14 cellular contexts compared by ENCODE assay signal in genomic region chr9:128768581-128768980, GRCh38. TPM values are rescaled to one million over a fixed set of nuclear protein-coding genes. Genes with fewer than 3 reads are reported as not detected.
A peak's percentile ranks its signal among the peaks of the same experiment; 100 is the strongest.
DNase-seq lines count a peak whose midpoint lies in the region; ATAC-seq and TF ChIP-seq lines count a peak whose summit lies in the region.
"Had no signal": no experiment of that assay in that cellular context is flagged by ENCODE, and none has a peak within 500 bp of the region (broad histone marks: within the 10 kb centered on the region; RNA-seq: fewer than 3 reads in every experiment).

No MANE protein-coding gene starts in this region.

- H3K4me3 Mint-ChIP-seq in CD8-positive, alpha-beta T cell: no peak overlapping the region
- H3K4me3 Mint-ChIP-seq in activated T-helper 17 cell treated with anti-CD3 and anti-CD28 coated beads, Interleukin-2, amount 50 U/mL, for 72 hours: no peak overlapping the region
- peak overlapping the region in 2 of 10 donors; percentile 3 to 65 for H3K4me3 Mint-ChIP-seq in naive thymus-derived CD4-positive, alpha-beta T cell
- H3K4me3 Mint-ChIP-seq in activated CD8-positive, alpha-beta memory T cell treated with anti-CD3 and anti-CD28 coated beads, Interleukin-2, amount 10 ng/mL, durations not matched to agents 7 days and 5 days: no peak overlapping the region

- CTCF ChIA-PET in CD8-positive, alpha-beta T cell (lab: Charles Lee): no interaction called here
- CTCF ChIA-PET in naive thymus-derived CD4-positive, alpha-beta T cell (lab: Charles Lee): no interaction called here
- CTCF ChIA-PET in activated CD8-positive, alpha-beta memory T cell treated with anti-CD3 and anti-CD28 coated beads, Interleukin-2, amount 10 ng/mL, durations not matched to agents 7 days and 5 days (lab: Charles Lee): interaction anchor here (1.1 to 1.4 kb wide), 2 partner anchors 41 to 49 kb away, joined by 3 read pairs; partner anchors contain the start of gene ENDOG

- POLR2A ChIA-PET in CD8-positive, alpha-beta T cell (lab: Charles Lee): interaction anchor here (0.6 kb wide), 1 partner anchor 116 kb away, joined by 3 read pairs; no protein-coding TSS in a partner anchor
- POLR2A ChIA-PET in naive thymus-derived CD4-positive, alpha-beta T cell (lab: Charles Lee): interaction anchor here (0.6 to 0.7 kb wide), 2 partner anchors 215 to 696 kb away, joined by 3 read pairs; no protein-coding TSS in a partner anchor

- H3K4me1 ChIP-seq in CD8-positive, alpha-beta T cell (ENCODE audit: insufficient read depth, low read length): peaks cover 22% of the 10 kb centered on the region
- H3K4me1 ChIP-seq in naive thymus-derived CD4-positive, alpha-beta T cell (ENCODE audit: control insufficient read depth in 2 of 2, insufficient read depth in 2 of 2, low read length in 2 of 2): peaks cover 7 to 12% of the 10 kb centered on the region in 2 donors

- peak overlapping the region; percentile 78 for H3K27ac Mint-ChIP-seq in CD8-positive, alpha-beta T cell
- peak overlapping the region; percentile 25 for H3K27ac Mint-ChIP-seq in activated T-helper 17 cell treated with anti-CD3 and anti-CD28 coated beads, Interleukin-2, amount 50 U/mL, for 72 hours
- H3K27ac Mint-ChIP-seq in naive thymus-derived CD4-positive, alpha-beta T cell: peak overlapping the region in 6 of 9 donors; percentile 2 to 100 (median 51)
- H3K27ac Mint-ChIP-seq in activated CD8-positive, alpha-beta memory T cell treated with anti-CD3 and anti-CD28 coated beads, Interleukin-2, amount 10 ng/mL, durations not matched to agents 7 days and 5 days: no peak overlapping the region

- no peak for TF ChIP-seq CTCF in CD8-positive, alpha-beta T cell (IDR thresholded peaks at IDR 0.05)

- intact Hi-C loops in CD8-positive, alpha-beta T cell (cut with DNase I, micrococcal nuclease): no loop called here
- intact Hi-C loops in naive thymus-derived CD4-positive, alpha-beta T cell (cut with micrococcal nuclease): no loop called here

- H3K27me3 ChIP-seq in CD8-positive, alpha-beta T cell (ENCODE audit: insufficient read depth, low read length): no peaks in the 10 kb centered on the region
- no peaks in the 10 kb centered on the region for H3K27me3 ChIP-seq in naive thymus-derived CD4-positive, alpha-beta T cell (ENCODE audit: control insufficient read depth in 2 of 2, insufficient read depth in 2 of 2, low read length in 2 of 2)
- H3K27me3 ChIP-seq: BLaER1 had no signal

- no peak overlapping the region for H3K27ac ChIP-seq in CD8-positive, alpha-beta T cell (ENCODE audit: low read depth, low read length)
- no peak overlapping the region for H3K27ac ChIP-seq in naive thymus-derived CD4-positive, alpha-beta T cell (ENCODE audit: low read depth, low read length)
- H3K27ac ChIP-seq: BLaER1 had no signal

- H3K27me3 Mint-ChIP-seq in CD8-positive, alpha-beta T cell (ENCODE audit: low read depth): no peaks in the 10 kb centered on the region
- H3K27me3 Mint-ChIP-seq in activated T-helper 17 cell treated with anti-CD3 and anti-CD28 coated beads, Interleukin-2, amount 50 U/mL, for 72 hours: no peaks in the 10 kb centered on the region
- H3K27me3 Mint-ChIP-seq in naive thymus-derived CD4-positive, alpha-beta T cell: no peaks in the 10 kb centered on the region
- H3K27me3 Mint-ChIP-seq in activated CD8-positive, alpha-beta memory T cell treated with anti-CD3 and anti-CD28 coated beads, Interleukin-2, amount 10 ng/mL, durations not matched to agents 7 days and 5 days: no peaks in the 10 kb centered on the region

- DNase-seq in CD8-positive, alpha-beta T cell: no peak
- peak; percentile 31 to 51 for DNase-seq in Kasumi-1 (lab: John Stamatoyannopoulos, UW)
- DNase-seq in naive thymus-derived CD4-positive, alpha-beta T cell: no peak
- no peak for DNase-seq in HuH-7.5 (ENCODE audit: low spot score)
- no peak for DNase-seq in activated T-cell treated with anti-CD3 and anti-CD28 coated beads, Interleukin-2, amount 50 U/mL, for 1 hour
- no peak for DNase-seq in activated CD8-positive, alpha-beta memory T cell treated with anti-CD3 and anti-CD28 coated beads, Interleukin-2, amount 10 ng/mL, durations not matched to agents 7 days and 5 days
- DNase-seq: Caco-2, NCI-H1105 treated with DMSO at 0.1 percent for 48 hours, NCI-H187, NCI-H446, NCI-H82, SIG-M5 had no signal

- H3K36me3 Mint-ChIP-seq in CD8-positive, alpha-beta T cell: peaks cover 42% of the 10 kb centered on the region
- peaks cover 6% of the 10 kb centered on the region for H3K36me3 Mint-ChIP-seq in activated T-helper 17 cell treated with anti-CD3 and anti-CD28 coated beads, Interleukin-2, amount 50 U/mL, for 72 hours (ENCODE audit: low read depth)
- H3K36me3 Mint-ChIP-seq in naive thymus-derived CD4-positive, alpha-beta T cell: peaks cover 0 to 22% (median 2%) of the 10 kb centered on the region in 5 donors
- no peaks in the 10 kb centered on the region for H3K36me3 Mint-ChIP-seq in activated CD8-positive, alpha-beta memory T cell treated with anti-CD3 and anti-CD28 coated beads, Interleukin-2, amount 10 ng/mL, durations not matched to agents 7 days and 5 days

- peaks cover 47% of the 10 kb centered on the region for H3K4me1 Mint-ChIP-seq in CD8-positive, alpha-beta T cell (ENCODE audit: low read depth)
- H3K4me1 Mint-ChIP-seq in activated T-helper 17 cell treated with anti-CD3 and anti-CD28 coated beads, Interleukin-2, amount 50 U/mL, for 72 hours: peaks cover 28% of the 10 kb centered on the region
- H3K4me1 Mint-ChIP-seq in naive thymus-derived CD4-positive, alpha-beta T cell: peaks cover 26 to 62% (median 52%) of the 10 kb centered on the region in 7 donors
- peaks cover 19% of the 10 kb centered on the region for H3K4me1 Mint-ChIP-seq in activated CD8-positive, alpha-beta memory T cell treated with anti-CD3 and anti-CD28 coated beads, Interleukin-2, amount 10 ng/mL, durations not matched to agents 7 days and 5 days

- H3K9me3 ChIP-seq in CD8-positive, alpha-beta T cell (ENCODE audit: low read length): no peaks in the 10 kb centered on the region
- H3K9me3 ChIP-seq in naive thymus-derived CD4-positive, alpha-beta T cell (ENCODE audit: control insufficient read depth in 2 of 3, low read length in 3 of 3): no peaks in the 10 kb centered on the region
- H3K9me3 ChIP-seq: BLaER1, Caco-2 had no signal

- no peaks in the 10 kb centered on the region for H3K9me3 Mint-ChIP-seq in CD8-positive, alpha-beta T cell
- H3K9me3 Mint-ChIP-seq in activated T-helper 17 cell treated with anti-CD3 and anti-CD28 coated beads, Interleukin-2, amount 50 U/mL, for 72 hours: no peaks in the 10 kb centered on the region
- H3K9me3 Mint-ChIP-seq in naive thymus-derived CD4-positive, alpha-beta T cell: no peaks in the 10 kb centered on the region
- H3K9me3 Mint-ChIP-seq in activated CD8-positive, alpha-beta memory T cell treated with anti-CD3 and anti-CD28 coated beads, Interleukin-2, amount 10 ng/mL, durations not matched to agents 7 days and 5 days (ENCODE audit: low read depth): no peaks in the 10 kb centered on the region

- no peaks in the 10 kb centered on the region for H3K36me3 ChIP-seq in CD8-positive, alpha-beta T cell (ENCODE audit: insufficient read depth, low read length)
- H3K36me3 ChIP-seq in naive thymus-derived CD4-positive, alpha-beta T cell (ENCODE audit: control insufficient read depth in 2 of 3, insufficient read depth in 3 of 3, low read length in 3 of 3): peaks cover 0 to 18% (median 0%) of the 10 kb centered on the region in 3 experiments

- no peak overlapping the region for H3K4me3 ChIP-seq in CD8-positive, alpha-beta T cell (ENCODE audit: low read depth, low read length)
- H3K4me3 ChIP-seq in naive thymus-derived CD4-positive, alpha-beta T cell (ENCODE audit: low read length): no peak overlapping the region
- H3K4me3 ChIP-seq: BLaER1 had no signal

- no peak for ATAC-seq in CD8-positive, alpha-beta T cell
- no peak for ATAC-seq in activated T-helper 17 cell treated with anti-CD3 and anti-CD28 coated beads, Interleukin-2, amount 50 U/mL, for 72 hours (replicated peaks)
- no peak for ATAC-seq in naive thymus-derived CD4-positive, alpha-beta T cell
- no peak for ATAC-seq in activated CD8-positive, alpha-beta memory T cell treated with anti-CD3 and anti-CD28 coated beads, Interleukin-2, amount 10 ng/mL, durations not matched to agents 7 days and 5 days

RNA-seq across cellular contexts. Expression of gene ZER1, which starts 3.1 kb away (rescaled TPM):
- total RNA-seq in CD8-positive, alpha-beta T cell: 10 to 100 TPM; 35.9 to 45.2 TPM
- 10 to 100 TPM; 16.0 to 28.5 TPM for total RNA-seq in activated T-helper 17 cell treated with anti-CD3 and anti-CD28 coated beads, Interleukin-2, amount 50 U/mL, for 72 hours
- 10 to 100 TPM; 22.7 to 51.2 (median 34.7) TPM for total RNA-seq in naive thymus-derived CD4-positive, alpha-beta T cell
- polyA plus RNA-seq in naive thymus-derived CD4-positive, alpha-beta T cell: 10 to 100 TPM; 37.6 to 57.7 TPM
- total RNA-seq in activated CD8-positive, alpha-beta memory T cell treated with anti-CD3 and anti-CD28 coated beads, Interleukin-2, amount 10 ng/mL, durations not matched to agents 7 days and 5 days: 10 to 100 TPM; 17.7 to 18.2 TPM

RNA-seq across cellular contexts. Expression of gene TBC1D13, which starts 18.5 kb away (rescaled TPM):
- 10 to 100 TPM; 30.7 to 35.0 TPM for total RNA-seq in CD8-positive, alpha-beta T cell
- 10 to 100 TPM; 18.7 to 24.2 TPM for total RNA-seq in activated T-helper 17 cell treated with anti-CD3 and anti-CD28 coated beads, Interleukin-2, amount 50 U/mL, for 72 hours
- 10 to 100 TPM; 21.0 to 35.2 (median 24.9) TPM for total RNA-seq in naive thymus-derived CD4-positive, alpha-beta T cell
- 10 to 100 TPM; 18.6 to 43.5 TPM for polyA plus RNA-seq in naive thymus-derived CD4-positive, alpha-beta T cell
- total RNA-seq in activated CD8-positive, alpha-beta memory T cell treated with anti-CD3 and anti-CD28 coated beads, Interleukin-2, amount 10 ng/mL, durations not matched to agents 7 days and 5 days: 10 to 100 TPM; 21.5 to 22.2 TPM

RNA-seq across cellular contexts. Expression of gene ZDHHC12, which starts 44.7 kb away (rescaled TPM):
- total RNA-seq in CD8-positive, alpha-beta T cell: 10 to 100 TPM; 25.5 to 29.6 TPM
- 10 to 100 TPM; 44.8 to 60.9 TPM for total RNA-seq in activated T-helper 17 cell treated with anti-CD3 and anti-CD28 coated beads, Interleukin-2, amount 50 U/mL, for 72 hours
- 10 to 100 TPM; 21.2 to 70.3 (median 25.7) TPM for total RNA-seq in naive thymus-derived CD4-positive, alpha-beta T cell
- polyA plus RNA-seq in naive thymus-derived CD4-positive, alpha-beta T cell: 10 to 100 TPM; 63.2 to 74.2 TPM
- total RNA-seq in activated CD8-positive, alpha-beta memory T cell treated with anti-CD3 and anti-CD28 coated beads, Interleukin-2, amount 10 ng/mL, durations not matched to agents 7 days and 5 days: 10 to 100 TPM; 67.8 to 90.0 TPM

RNA-seq across cellular contexts. Expression of gene ENDOG, which starts 49.7 kb away (rescaled TPM):
- total RNA-seq in CD8-positive, alpha-beta T cell: 1 to 10 TPM; 6.2 to 6.4 TPM
- 10 to 100 TPM in 1 of 2 donors, 1 to 10 TPM in 1; 6.3 to 15.6 TPM for total RNA-seq in activated T-helper 17 cell treated with anti-CD3 and anti-CD28 coated beads, Interleukin-2, amount 50 U/mL, for 72 hours
- total RNA-seq in naive thymus-derived CD4-positive, alpha-beta T cell: 10 to 100 TPM in 4 of 5 experiments, 1 to 10 TPM in 1; 9.4 to 18.3 (median 14.7) TPM
- polyA plus RNA-seq in naive thymus-derived CD4-positive, alpha-beta T cell: 10 to 100 TPM; 17.0 to 36.7 TPM
- 10 to 100 TPM; 19.0 to 22.3 TPM for total RNA-seq in activated CD8-positive, alpha-beta memory T cell treated with anti-CD3 and anti-CD28 coated beads, Interleukin-2, amount 10 ng/mL, durations not matched to agents 7 days and 5 days

Comparison
In these comparisons a context has a peak if more than half of its experiments do, and no peak if none do; other contexts are left out.
1. DNase-seq: peak in Kasumi-1 (2 of 2); none in CD8-positive, alpha-beta T cell (0 of 7), naive thymus-derived CD4-positive, alpha-beta T cell (0 of 9), HuH-7.5 (single experiment), activated T-cell treated with anti-CD3 and anti-CD28 coated beads, Interleukin-2, amount 50 U/mL, for 1 hour (single experiment) and activated CD8-positive, alpha-beta memory T cell treated with anti-CD3 and anti-CD28 coated beads, Interleukin-2, amount 10 ng/mL, durations not matched to agents 7 days and 5 days (single experiment).